In genomic region chr19:44954649-44955499, GRCh38 we compare ENCODE assay signal across 8 cellular contexts. TPM values are rescaled to one million over a fixed set of nuclear protein-coding genes. Genes with fewer than 3 reads are reported as not detected.
DNase-seq lines count a peak whose midpoint lies in the region; ATAC-seq, FAIRE-seq and TF ChIP-seq lines count a peak whose summit lies in the region.

CLPTM1 (plus strand) TSS chr19:44955380; CDS start chr19:44955396, 16 bp downstream.

- ATAC-seq in DND-41 (ENCODE audit: insufficient read depth, low read depth) = peak; percentile 92
- peak; percentile 97 for ATAC-seq in activated T-cell treated with anti-CD3 and anti-CD28 coated beads, Interleukin-2, amount 50 U/mL, for 72 hours (replicated peaks in 1 of 2)

- TF ChIP-seq CTCF in DND-41 (IDR thresholded peaks at IDR 0.05; ENCODE audit: borderline replicate concordance, extremely low read depth, low read length, poor library complexity, severe bottlenecking) (no peak), esophagus muscularis mucosa (IDR thresholded peaks at IDR 0.05) (peak in 1 of 3 experiments; percentile 26)

- H3K36me3 ChIP-seq in DND-41 (ENCODE audit: insufficient read depth, low read length) = peaks cover 12% of the 10 kb centered on the region; the same call in 1 of the 2 replicates
- no peaks in the 10 kb centered on the region for H3K36me3 ChIP-seq in GM23248 (ENCODE audit: low read depth)
- H3K36me3 ChIP-seq in Karpas-422 (ENCODE audit: insufficient read depth, low read length) = no peaks in the 10 kb centered on the region
- H3K36me3 ChIP-seq in esophagus muscularis mucosa = peaks cover 0 to 19% (median 11%) of the 10 kb centered on the region in 4 donors
- peaks cover 0 to 13% of the 10 kb centered on the region in 2 donors for H3K36me3 ChIP-seq in muscle layer of duodenum (ENCODE audit: control insufficient read depth in 1 of 2, insufficient read depth in 2 of 2, low read length in 2 of 2)

- H4K20me1 ChIP-seq in DND-41 (ENCODE audit: insufficient read depth, low read length) = peaks cover 34% of the 10 kb centered on the region
- no peaks in the 10 kb centered on the region; the same call in 1 of the 2 replicates for H4K20me1 ChIP-seq in GM23248 (ENCODE audit: insufficient read depth)
- peaks cover 31% of the 10 kb centered on the region for H4K20me1 ChIP-seq in Karpas-422 (ENCODE audit: insufficient read depth, low read depth, low read length)

- in situ Hi-C loops in GM23248 (cut with MboI) = no loop called here

- H3K4me1 Mint-ChIP-seq in activated T-cell treated with anti-CD3 and anti-CD28 coated beads, Interleukin-2, amount 50 U/mL, for 72 hours (ENCODE audit: low read depth) = peaks cover 52% of the 10 kb centered on the region

- peak; percentile 28 for TF ChIP-seq POLR2A in esophagus muscularis mucosa (IDR thresholded peaks at IDR 0.05; ENCODE audit: low read depth)

- peak within 1 kb of the TSS; percentile 96 for H3K27ac ChIP-seq in DND-41 (ENCODE audit: low read length)
- H3K27ac ChIP-seq in GM23248 = peak within 1 kb of the TSS; percentile 83
- peak within 1 kb of the TSS; percentile 82 for H3K27ac ChIP-seq in Karpas-422 (ENCODE audit: low read length)
- peak within 1 kb of the TSS; percentile 81 to 93 (median 90) for H3K27ac ChIP-seq in esophagus muscularis mucosa (replicated peaks in 1 of 4)
- H3K27ac ChIP-seq in muscle layer of duodenum (ENCODE audit: low read length) = peak within 1 kb of the TSS; percentile 95

- no peaks in the 10 kb centered on the region for H3K9me3 Mint-ChIP-seq in activated T-cell treated with anti-CD3 and anti-CD28 coated beads, Interleukin-2, amount 50 U/mL, for 72 hours

- peak within 1 kb of the TSS; percentile 92 for H3K27ac Mint-ChIP-seq in activated T-cell treated with anti-CD3 and anti-CD28 coated beads, Interleukin-2, amount 50 U/mL, for 72 hours

- 1% methylated on average over 38 to 62 of the region's 65 CpGs for WGBS in GM23248 (ENCODE audit: low coverage in 1 of 2, low lambda C conversion rate in 2 of 2, missing lambda C conversion rate in 2 of 2), 2 experiments
- 1% methylated on average over 65 of the region's 65 CpGs for WGBS in esophagus muscularis mucosa

- H3K4me2 ChIP-seq in DND-41 (ENCODE audit: insufficient read depth, low read length) (peak within 1 kb of the TSS; percentile 95), GM23248 (ENCODE audit: unreplicated experiment) (peak within 1 kb of the TSS; percentile 99), Karpas-422 (ENCODE audit: low read depth, low read length, poor library complexity, severe bottlenecking) (peak within 1 kb of the TSS; percentile 95)

- H3K27me3 ChIP-seq in DND-41 (ENCODE audit: insufficient read depth, low read length, poor library complexity) = no peaks in the 10 kb centered on the region
- H3K27me3 ChIP-seq in GM23248 (replicated peaks; ENCODE audit: insufficient read depth) = no peaks in the 10 kb centered on the region
- no peaks in the 10 kb centered on the region for H3K27me3 ChIP-seq in Karpas-422 (ENCODE audit: low read length)
- H3K27me3 ChIP-seq in esophagus muscularis mucosa = no peaks in the 10 kb centered on the region
- no peaks in the 10 kb centered on the region for H3K27me3 ChIP-seq in muscle layer of duodenum (ENCODE audit: low read depth, low read length)

- DNase-seq in DND-41 (peak; percentile 96), GM23248 (peak; percentile 100), Karpas-422 (peak; percentile 99), RCC 7860 (ENCODE audit: low spot score) (peak; percentile 86), esophagus muscularis mucosa (ENCODE audit: extremely low spot score) (peak; percentile 99)
- peak; percentile 95 to 98 for DNase-seq in activated T-cell treated with anti-CD3 and anti-CD28 coated beads, Interleukin-2, amount 50 U/mL, for 72 hours
- DNase-seq in stimulated activated CD8-positive, alpha-beta memory T cell treated with anti-CD3 and anti-CD28 coated beads, Interleukin-7, amount 100 ng/mL, for 24 hours (ENCODE audit: low read depth) = peak; percentile 93

- peak within 1 kb of the TSS; percentile 95 to 96 for H3K4me3 ChIP-seq in DND-41 (ENCODE audit: low read depth in 1 of 2, low read length in 2 of 2)
- H3K4me3 ChIP-seq in GM23248 = peak within 1 kb of the TSS; percentile 93
- peak within 1 kb of the TSS; percentile 100 for H3K4me3 ChIP-seq in Karpas-422 (ENCODE audit: low read length)
- H3K4me3 ChIP-seq in esophagus muscularis mucosa = peak within 1 kb of the TSS; percentile 69 to 99 (median 92)
- H3K4me3 ChIP-seq in muscle layer of duodenum (ENCODE audit: low read depth in 1 of 2, low read length in 2 of 2) = peak within 1 kb of the TSS; percentile 95 to 96

- H3K9ac ChIP-seq in DND-41 (ENCODE audit: low read depth, low read length) = peak within 1 kb of the TSS; percentile 93
- H3K9ac ChIP-seq in GM23248 = peak within 1 kb of the TSS; percentile 95
- peak within 1 kb of the TSS; percentile 99 for H3K9ac ChIP-seq in Karpas-422 (ENCODE audit: low read length)

- TF ChIP-seq EP300 in esophagus muscularis mucosa (IDR thresholded peaks at IDR 0.05) = peak; percentile 20

- no peaks in the 10 kb centered on the region for H3K9me3 ChIP-seq in DND-41 (ENCODE audit: insufficient read depth, low read length, severe bottlenecking)
- no peaks in the 10 kb centered on the region for H3K9me3 ChIP-seq in GM23248 (ENCODE audit: low read depth)
- H3K9me3 ChIP-seq in Karpas-422 (ENCODE audit: low read length) = no peaks in the 10 kb centered on the region
- H3K9me3 ChIP-seq in esophagus muscularis mucosa = no peaks in the 10 kb centered on the region
- no peaks in the 10 kb centered on the region for H3K9me3 ChIP-seq in muscle layer of duodenum (ENCODE audit: control insufficient read depth in 1 of 2, low read length in 2 of 2)

- H3K4me1 ChIP-seq in DND-41 (ENCODE audit: insufficient read depth, low read length) (peaks cover 40% of the 10 kb centered on the region), GM23248 (ENCODE audit: insufficient read depth) (peaks cover 18% of the 10 kb centered on the region), Karpas-422 (ENCODE audit: low read length) (peaks cover 47% of the 10 kb centered on the region), esophagus muscularis mucosa (peaks cover 37 to 76% (median 70%) of the 10 kb centered on the region in 4 donors), muscle layer of duodenum (ENCODE audit: control insufficient read depth in 1 of 2, insufficient read depth in 2 of 2, low read length in 2 of 2) (peaks cover 14 to 41% of the 10 kb centered on the region in 2 donors)

- peaks cover 51% of the 10 kb centered on the region for H3K79me2 ChIP-seq in DND-41 (ENCODE audit: insufficient read depth, low read length)
- H3K79me2 ChIP-seq in GM23248 (ENCODE audit: insufficient read depth) = peaks cover 58% of the 10 kb centered on the region
- H3K79me2 ChIP-seq in Karpas-422 (ENCODE audit: low read length) = peaks cover 58% of the 10 kb centered on the region

- H3K36me3 Mint-ChIP-seq in activated T-cell treated with anti-CD3 and anti-CD28 coated beads, Interleukin-2, amount 50 U/mL, for 72 hours (ENCODE audit: insufficient read depth in 2 of 2) = no peaks in the 10 kb centered on the region

- intact Hi-C loops in esophagus muscularis mucosa (cut with DNase I) = no loop called here

- no peak for FAIRE-seq in RCC 7860 (lab: Jason Lieb, UNC)

- H2AFZ ChIP-seq in DND-41 (ENCODE audit: low read depth, low read length) = peak within 1 kb of the TSS; percentile 96
- H2AFZ ChIP-seq in GM23248 = peak within 1 kb of the TSS; percentile 96
- H2AFZ ChIP-seq in Karpas-422 (ENCODE audit: low read length) = peak within 1 kb of the TSS; percentile 82; the same call in 1 of the 2 replicates

- H3K9me2 ChIP-seq in GM23248 (ENCODE audit: insufficient read depth) (no peaks in the 10 kb centered on the region), Karpas-422 (replicated peaks; ENCODE audit: insufficient read depth, low read length) (no peaks in the 10 kb centered on the region)

- peaks cover 13% of the 10 kb centered on the region for H3F3A ChIP-seq in GM23248 (ENCODE audit: insufficient read depth)

- no peaks in the 10 kb centered on the region for H3K27me3 Mint-ChIP-seq in activated T-cell treated with anti-CD3 and anti-CD28 coated beads, Interleukin-2, amount 50 U/mL, for 72 hours (ENCODE audit: low read depth)

- H3K4me3 Mint-ChIP-seq in activated T-cell treated with anti-CD3 and anti-CD28 coated beads, Interleukin-2, amount 50 U/mL, for 72 hours = peak within 1 kb of the TSS; percentile 88 to 96

RNA-seq across cellular contexts. Expression of gene CLPTM1, which starts in this region (rescaled TPM):
- 40.5 and 42.5 TPM in 2 replicates for total RNA-seq in GM23248 (2014; rRNA removed; shearing (Covaris generic))
- 103 and 109 TPM in 2 replicates for polyA plus RNA-seq in GM23248 (2016; fragmentation: Nextera tagmentation; extraction: Ambion mirVana)
- 19.7 and 39.2 TPM in 2 replicates for total RNA-seq in Karpas-422 (2014; rRNA removed; shearing (Covaris generic); ENCODE audit: low replicate concordance)
- 10 to 100 TPM; 44.7 to 50.0 TPM for total RNA-seq in activated T-cell treated with anti-CD3 and anti-CD28 coated beads, Interleukin-2, amount 50 U/mL, for 72 hours
- 100 to 1,000 TPM in 2 of 4 donors, 10 to 100 TPM in 2; 46.6 to 154 (median 79.5) TPM for total RNA-seq in esophagus muscularis mucosa

Comparison
In these comparisons a context has a peak if more than half of its experiments do, and no peak if none do; other contexts are left out.
1. Peak in every context shown above with its lines: DNase-seq, ATAC-seq, H3K4me3 ChIP-seq and H3K27ac ChIP-seq.